Comparison of ENCODE assay signal across 22 cellular contexts in the genomic region with DNA sequence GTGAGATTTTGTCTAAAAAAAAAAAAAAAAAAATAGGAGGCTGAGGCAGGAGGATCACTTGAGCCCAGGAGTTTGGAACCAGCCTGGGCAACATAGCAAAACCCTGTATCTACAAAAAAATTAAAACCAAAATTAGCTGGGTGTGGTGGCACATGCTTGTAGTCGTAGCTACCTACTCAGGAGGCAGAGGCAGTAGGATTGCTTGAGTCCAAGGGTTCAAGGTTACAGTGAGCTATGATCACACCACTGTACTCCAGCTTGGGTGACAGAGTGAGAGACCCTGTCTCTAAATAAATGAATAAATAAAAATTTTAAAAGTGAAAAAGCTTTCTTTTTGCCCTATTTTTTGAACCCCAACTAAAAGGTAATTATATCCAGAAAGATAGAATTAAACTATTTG.
DNase-seq lines count a peak whose midpoint lies in the region; ATAC-seq, FAIRE-seq and TF ChIP-seq lines count a peak whose summit lies in the region.
"Had no signal": no experiment of that assay in that cellular context is flagged by ENCODE, and none has a peak within 500 bp of the region (broad histone marks: within the 10 kb centered on the region; RNA-seq: fewer than 3 reads in every experiment).

No MANE protein-coding gene starts in this region.

- TSS peak; percentile 17 for BruUV-seq in K562 (replicated peaks; lab: Mats Ljungman, UMichigan)

- no peaks in the 10 kb centered on the region for H4K20me1 ChIP-seq in K562 (replicated peaks; ENCODE audit: control insufficient read depth, insufficient read depth, low read length)

- no peak overlapping the region for H3K4me2 ChIP-seq in K562 (ENCODE audit: insufficient read depth, low read length)
- H3K4me2 ChIP-seq: BLaER1 treated with 17β-estradiol and CSF1 and Interleukin-3, amounts not matched to agents 10 nM and 100 nM had no signal

- no peaks in the 10 kb centered on the region for H3K36me3 Mint-ChIP-seq in natural killer cell
- no peaks in the 10 kb centered on the region for H3K36me3 Mint-ChIP-seq in natural killer cell treated with Interleukin-12 subunit alpha and Interleukin-12 subunit beta and Interleukin-15 and Interleukin-18, amount 100 ng/mL, for 72 hours

- no peaks in the 10 kb centered on the region for H3K4me1 ChIP-seq in K562 (replicated peaks in 1 of 2; ENCODE audit: control insufficient read depth in 2 of 2, insufficient read depth in 2 of 2, low read length in 2 of 2)
- no peaks in the 10 kb centered on the region for H3K4me1 ChIP-seq in small intestine (ENCODE audit: control insufficient read depth in 2 of 2, insufficient read depth in 1 of 2, low read depth in 1 of 2, low read length in 1 of 2)
- H3K4me1 ChIP-seq: BLaER1 treated with 17β-estradiol and CSF1 and Interleukin-3, amounts not matched to agents 10 nM and 100 nM; Caco-2 had no signal

- H3K9me3 ChIP-seq in K562 (replicated peaks; ENCODE audit: control insufficient read depth, insufficient read depth, low read depth, low read length) (no peaks in the 10 kb centered on the region), small intestine (ENCODE audit: control insufficient read depth, low read depth) (no peaks in the 10 kb centered on the region)
- H3K9me3 ChIP-seq: BLaER1 treated with 17β-estradiol and CSF1 and Interleukin-3, amounts not matched to agents 10 nM and 100 nM; Caco-2 had no signal

- H3K4me3 Mint-ChIP-seq in natural killer cell = no peak overlapping the region
- no peak overlapping the region for H3K4me3 Mint-ChIP-seq in natural killer cell treated with Interleukin-12 subunit alpha and Interleukin-12 subunit beta and Interleukin-15 and Interleukin-18, amount 100 ng/mL, for 72 hours
- H3K4me3 Mint-ChIP-seq: B cell; CD4-positive, alpha-beta T cell; CD8-positive, alpha-beta T cell had no signal

- TF ChIP-seq EP300 in K562 (IDR thresholded peaks at IDR 0.05; ENCODE audit: low read length) = no peak

- WGBS in K562 (ENCODE audit: insufficient coverage, low coverage, missing lambda C conversion rate) = 93% methylated on average over 1 of the region's 1 CpG
- 39 to 82% (median 52%) methylated on average over 1 of the region's 1 CpG for WGBS in small intestine, 3 donors

- no peak for TF ChIP-seq CTCF in natural killer cell (IDR thresholded peaks at IDR 0.05)
- no peak for TF ChIP-seq CTCF in K562 (IDR thresholded peaks at IDR 0.05 in 2 of 3, conservative IDR thresholded peaks at IDR 0.05 in 1 of 3; ENCODE audit: insufficient read depth in 2 of 3, low read depth in 1 of 3, low read length in 3 of 3)

- peaks cover 0 to 7% of the 10 kb centered on the region in 2 donors for H3K4me1 Mint-ChIP-seq in natural killer cell
- H3K4me1 Mint-ChIP-seq in natural killer cell treated with Interleukin-12 subunit alpha and Interleukin-12 subunit beta and Interleukin-15 and Interleukin-18, amount 100 ng/mL, for 72 hours (ENCODE audit: low read depth in 2 of 2) = peaks cover 7 to 8% of the 10 kb centered on the region in 2 donors
- H3K4me1 Mint-ChIP-seq: B cell had no signal

- H3K9ac ChIP-seq in K562 (ENCODE audit: insufficient read depth in 1 of 2, low read depth in 2 of 2, low read length in 2 of 2) = no peak overlapping the region
- H3K9ac ChIP-seq: BLaER1 treated with 17β-estradiol and CSF1 and Interleukin-3, amounts not matched to agents 10 nM and 100 nM had no signal

- H3K9me3 Mint-ChIP-seq in natural killer cell = no peaks in the 10 kb centered on the region
- no peaks in the 10 kb centered on the region for H3K9me3 Mint-ChIP-seq in natural killer cell treated with Interleukin-12 subunit alpha and Interleukin-12 subunit beta and Interleukin-15 and Interleukin-18, amount 100 ng/mL, for 72 hours
- H3K9me3 Mint-ChIP-seq: CD4-positive, alpha-beta T cell; CD8-positive, alpha-beta T cell had no signal

- no peaks in the 10 kb centered on the region for H3K9me1 ChIP-seq in K562 (ENCODE audit: control insufficient read depth, insufficient read depth, low read length)

- FAIRE-seq in K562 (lab: Jason Lieb, UNC) (no peak), small intestine (lab: Jason Lieb, UNC) (no peak)
- FAIRE-seq: A204.1, D721Med, GM12891, GM19239 had no signal

- DNase-seq in natural killer cell (no peak), K562 (ENCODE audit: extremely low read depth in 1 of 4, low spot score in 3 of 4) (no peak), small intestine (peak; percentile 50), AG20443 (ENCODE audit: low spot score) (no peak)
- no peak for DNase-seq in natural killer cell treated with Interleukin-12 subunit alpha and Interleukin-12 subunit beta and Interleukin-15 and Interleukin-18, amount 100 ng/mL, for 72 hours (ENCODE audit: low spot score)
- DNase-seq: 8988T; ACHN; AML-193; Caco-2; Calu3; CD4-positive, alpha-beta T cell; CD8-positive, alpha-beta T cell; DMS79 treated with DMSO at 0.1 percent for 48 hours; GF-D8 had no signal

- H3K79me2 ChIP-seq in K562 (ENCODE audit: control insufficient read depth, insufficient read depth, low read length) = no peaks in the 10 kb centered on the region

- CTCF ChIA-PET in K562 (lab: Yijun Ruan, JAX; ENCODE audit: low intra/inter-chr PET ratio) = no interaction called here

- H3K27me3 ChIP-seq in K562 (ENCODE audit: control insufficient read depth in 2 of 2, insufficient read depth in 2 of 2, low read length in 2 of 2) (no peaks in the 10 kb centered on the region), small intestine (ENCODE audit: control insufficient read depth in 2 of 2, insufficient read depth in 2 of 2, low read length in 2 of 2) (no peaks in the 10 kb centered on the region)
- H3K27me3 ChIP-seq: BLaER1 treated with 17β-estradiol and CSF1 and Interleukin-3, amounts not matched to agents 10 nM and 100 nM had no signal

- TF ChIP-seq POLR2A in K562 (conservative IDR thresholded peaks at IDR 0.05) = no peak

- intact Hi-C loops in natural killer cell (cut with micrococcal nuclease) (no loop called here), K562 (cut with micrococcal nuclease) (no loop called here)

- H3K4me3 ChIP-seq in K562 = no peak overlapping the region
- no peak overlapping the region for H3K4me3 ChIP-seq in small intestine (ENCODE audit: low read depth in 1 of 2, low read length in 2 of 2)
- H3K4me3 ChIP-seq: BLaER1 treated with 17β-estradiol and CSF1 and Interleukin-3, amounts not matched to agents 10 nM and 100 nM had no signal

- H3K27ac ChIP-seq in K562 (ENCODE audit: extremely low read depth, low read depth, low read length) (no peak overlapping the region), small intestine (ENCODE audit: low read depth in 1 of 2, low read length in 1 of 2) (no peak overlapping the region)
- H3K27ac ChIP-seq: BLaER1 treated with 17β-estradiol and CSF1 and Interleukin-3, amounts not matched to agents 10 nM and 100 nM; C4-2B had no signal

- no peaks in the 10 kb centered on the region for H3K27me3 Mint-ChIP-seq in natural killer cell (ENCODE audit: low read depth in 2 of 2)
- no peaks in the 10 kb centered on the region for H3K27me3 Mint-ChIP-seq in natural killer cell treated with Interleukin-12 subunit alpha and Interleukin-12 subunit beta and Interleukin-15 and Interleukin-18, amount 100 ng/mL, for 72 hours
- H3K27me3 Mint-ChIP-seq: B cell; CD4-positive, alpha-beta T cell had no signal

- TF ChIP-seq RAD21 in K562 (CRISPR knock-in tag; conservative IDR thresholded peaks at IDR 0.05 in 1 of 2, IDR thresholded peaks at IDR 0.05 in 1 of 2) = no peak

- ATAC-seq in natural killer cell = no peak
- no peak for ATAC-seq in natural killer cell treated with Interleukin-12 subunit alpha and Interleukin-12 subunit beta and Interleukin-15 and Interleukin-18, amount 100 ng/mL, for 72 hours
- ATAC-seq in K562 = no peak
- no peak for ATAC-seq in HG02840 (IDR thresholded peaks at IDR 0.05; ENCODE audit: low FRiP score, unreplicated experiment)
- ATAC-seq: CD8-positive, alpha-beta T cell had no signal

- H3K27ac Mint-ChIP-seq in natural killer cell = peak overlapping the region; percentile 9 to 18
- no peak overlapping the region for H3K27ac Mint-ChIP-seq in natural killer cell treated with Interleukin-12 subunit alpha and Interleukin-12 subunit beta and Interleukin-15 and Interleukin-18, amount 100 ng/mL, for 72 hours
- H3K27ac Mint-ChIP-seq: B cell; CD4-positive, alpha-beta T cell; CD8-positive, alpha-beta T cell had no signal

- H3K36me3 ChIP-seq in K562 (ENCODE audit: control insufficient read depth, insufficient read depth, low read length) (peaks cover 18% of the 10 kb centered on the region; the same call in 2 of the 3 replicates), small intestine (ENCODE audit: control insufficient read depth in 2 of 2, insufficient read depth in 2 of 2, low read length in 2 of 2) (peaks cover 0 to 3% of the 10 kb centered on the region in 2 donors)

- no peak overlapping the region for H2AFZ ChIP-seq in K562 (ENCODE audit: low read depth, low read length)

- POLR2A ChIA-PET in K562 (lab: Yijun Ruan, JAX) = interaction anchor here (0.5 kb wide), 1 partner anchor 159 kb away, joined by 3 read pairs; no protein-coding TSS in a partner anchor

- in situ Hi-C loops in K562 (cut with MboI) = no loop called here

TF ChIP-seq in K562, 482 proteins besides CTCF, POLR2A, EP300 and RAD21:
- TF ChIP-seq SNIP1 (IDR thresholded peaks at IDR 0.05; ENCODE audit: low read depth) (no peak), ATF1 (CRISPR knock-in tag; IDR thresholded peaks at IDR 0.05) (no peak), ATF1 (tag; IDR thresholded peaks at IDR 0.05) (no peak), ZNF778 (CRISPR knock-in tag; IDR thresholded peaks at IDR 0.05) (no peak), ETV5 (CRISPR knock-in tag; IDR thresholded peaks at IDR 0.05; ENCODE audit: low read depth) (no peak), TCF3 (CRISPR knock-in tag; IDR thresholded peaks at IDR 0.05) (no peak), SIN3B (IDR thresholded peaks at IDR 0.05; ENCODE audit: low read depth) (no peak), SMARCA4 (IDR thresholded peaks at IDR 0.05) (no peak), DIDO1 (tag; IDR thresholded peaks at IDR 0.05; ENCODE audit: low read depth) (no peak), XRCC4 (IDR thresholded peaks at IDR 0.05; ENCODE audit: extremely low read depth, insufficient read depth, insufficient read length) (no peak), ZBTB1 (CRISPR knock-in tag; IDR thresholded peaks at IDR 0.05; ENCODE audit: borderline replicate concordance, low read depth) (no peak), TBL1XR1 (IDR thresholded peaks at IDR 0.05; ENCODE audit: low read length in 2 of 2) (no peak), ZNF143 (CRISPR knock-in tag; IDR thresholded peaks at IDR 0.05) (no peak), ZNF212 (CRISPR knock-in tag; IDR thresholded peaks at IDR 0.05) (no peak), CBFB (CRISPR knock-in tag; IDR thresholded peaks at IDR 0.05) (no peak), YY1 (IDR thresholded peaks at IDR 0.05; ENCODE audit: borderline replicate concordance in 1 of 3, control insufficient read depth in 1 of 3, extremely low read depth in 1 of 3, insufficient read depth in 3 of 3, insufficient read length in 1 of 3, insufficient replicate concordance in 2 of 3, low read depth in 1 of 3, low read length in 2 of 3) (no peak), ZNF3 (CRISPR knock-in tag; IDR thresholded peaks at IDR 0.05) (no peak)

Comparison
In these comparisons a context has a peak if more than half of its experiments do, and no peak if none do; other contexts are left out.
1. H3K27ac Mint-ChIP-seq: peak in natural killer cell (2 of 2); none in natural killer cell treated with Interleukin-12 subunit alpha and Interleukin-12 subunit beta and Interleukin-15 and Interleukin-18, amount 100 ng/mL, for 72 hours (0 of 2).